Comparison of ENCODE assay signal across 10 cellular contexts in genomic region chr5:113050606-113051391, GRCh38.
DNase-seq lines count a peak whose midpoint lies in the region; ATAC-seq lines count a peak whose summit lies in the region.
"Had no signal": no experiment of that assay in that cellular context is flagged by ENCODE, and none has a peak within 500 bp of the region (broad histone marks: within the 10 kb centered on the region; RNA-seq: fewer than 3 reads in every experiment).

No MANE protein-coding gene starts in this region.

- H3K4me1 Mint-ChIP-seq in activated T-helper 17 cell treated with anti-CD3 and anti-CD28 coated beads, Interleukin-2, amount 50 U/mL, for 72 hours: peaks cover 7% of the 10 kb centered on the region
- H3K4me1 Mint-ChIP-seq in stimulated activated naive B cell treated with anti-CD40 and anti-IgM and Interleukin-4, amounts not matched to agents 10 μg/mL and 1 μg/mL and 100 μg/mL, for 72 hours: peaks cover 16 to 19% of the 10 kb centered on the region in 2 donors

- H3K4me3 ChIP-seq in subcutaneous abdominal adipose tissue (ENCODE audit: low read depth in 1 of 5, low read length in 5 of 5): no peak overlapping the region

- intact Hi-C loops in left cardiac atrium (cut with DNase I): no loop called here

- H3K27me3 ChIP-seq in subcutaneous abdominal adipose tissue (ENCODE audit: control insufficient read depth in 5 of 5, insufficient read depth in 4 of 5, low read length in 5 of 5): no peaks in the 10 kb centered on the region

- H3K36me3 Mint-ChIP-seq in activated T-helper 17 cell treated with anti-CD3 and anti-CD28 coated beads, Interleukin-2, amount 50 U/mL, for 72 hours (ENCODE audit: low read depth): no peaks in the 10 kb centered on the region
- H3K36me3 Mint-ChIP-seq in stimulated activated naive B cell treated with anti-CD40 and anti-IgM and Interleukin-4, amounts not matched to agents 10 μg/mL and 1 μg/mL and 100 μg/mL, for 72 hours: no peaks in the 10 kb centered on the region

- peak overlapping the region; percentile 71 for H3K27ac Mint-ChIP-seq in activated T-helper 17 cell treated with anti-CD3 and anti-CD28 coated beads, Interleukin-2, amount 50 U/mL, for 72 hours
- H3K27ac Mint-ChIP-seq in stimulated activated naive B cell treated with anti-CD40 and anti-IgM and Interleukin-4, amounts not matched to agents 10 μg/mL and 1 μg/mL and 100 μg/mL, for 72 hours: no peak overlapping the region
- H3K27ac Mint-ChIP-seq: CD4-positive, alpha-beta T cell had no signal

- peak overlapping the region; percentile 42 for H3K4me3 Mint-ChIP-seq in activated T-helper 17 cell treated with anti-CD3 and anti-CD28 coated beads, Interleukin-2, amount 50 U/mL, for 72 hours
- no peak overlapping the region for H3K4me3 Mint-ChIP-seq in stimulated activated naive B cell treated with anti-CD40 and anti-IgM and Interleukin-4, amounts not matched to agents 10 μg/mL and 1 μg/mL and 100 μg/mL, for 72 hours
- H3K4me3 Mint-ChIP-seq: CD4-positive, alpha-beta T cell had no signal

- no peaks in the 10 kb centered on the region for H3K9me3 Mint-ChIP-seq in activated T-helper 17 cell treated with anti-CD3 and anti-CD28 coated beads, Interleukin-2, amount 50 U/mL, for 72 hours
- no peaks in the 10 kb centered on the region for H3K9me3 Mint-ChIP-seq in stimulated activated naive B cell treated with anti-CD40 and anti-IgM and Interleukin-4, amounts not matched to agents 10 μg/mL and 1 μg/mL and 100 μg/mL, for 72 hours
- H3K9me3 Mint-ChIP-seq: CD4-positive, alpha-beta T cell had no signal

- peak; percentile 15 for DNase-seq in activated T-cell treated with anti-CD3 and anti-CD28 coated beads for 48 hours (ENCODE audit: low read depth)
- no peak for DNase-seq in activated T-cell treated with anti-CD3 and anti-CD28 coated beads for 4 hours
- DNase-seq in left cardiac atrium: no peak
- no peak for DNase-seq in stimulated activated naive B cell treated with anti-CD40 and anti-IgM and Interleukin-4, amounts not matched to agents 10 μg/mL and 1 μg/mL and 100 μg/mL, for 72 hours
- DNase-seq in NCI-H524 (lab: John Stamatoyannopoulos, UW): no peak
- DNase-seq: CD4-positive, alpha-beta T cell; NCI-H146 had no signal

- no peaks in the 10 kb centered on the region for H3K9me3 ChIP-seq in subcutaneous abdominal adipose tissue (ENCODE audit: control insufficient read depth in 5 of 5, low read length in 5 of 5)

- peaks cover 0 to 59% (median 54%) of the 10 kb centered on the region in 5 donors for H3K36me3 ChIP-seq in subcutaneous abdominal adipose tissue (ENCODE audit: control insufficient read depth in 5 of 5, insufficient read depth in 5 of 5, low read length in 5 of 5)

- no peaks in the 10 kb centered on the region for H3K27me3 Mint-ChIP-seq in activated T-helper 17 cell treated with anti-CD3 and anti-CD28 coated beads, Interleukin-2, amount 50 U/mL, for 72 hours
- no peaks in the 10 kb centered on the region for H3K27me3 Mint-ChIP-seq in stimulated activated naive B cell treated with anti-CD40 and anti-IgM and Interleukin-4, amounts not matched to agents 10 μg/mL and 1 μg/mL and 100 μg/mL, for 72 hours
- H3K27me3 Mint-ChIP-seq: CD4-positive, alpha-beta T cell had no signal

- peak overlapping the region; percentile 41 for H3K27ac ChIP-seq in subcutaneous abdominal adipose tissue (ENCODE audit: low read depth, low read length)

- peak; percentile 94 for ATAC-seq in activated T-helper 17 cell treated with anti-CD3 and anti-CD28 coated beads, Interleukin-2, amount 50 U/mL, for 72 hours (replicated peaks)
- ATAC-seq in left cardiac atrium (peak; percentile 35 to 58), GM19035 (IDR thresholded peaks at IDR 0.05; ENCODE audit: unreplicated experiment) (no peak)
- no peak for ATAC-seq in stimulated activated naive B cell treated with anti-CD40 and anti-IgM and Interleukin-4, amounts not matched to agents 10 μg/mL and 1 μg/mL and 100 μg/mL, for 72 hours (replicated peaks)

- peak overlapping the region in 1 of 5 donors; percentile 12 for H3K9ac ChIP-seq in subcutaneous abdominal adipose tissue (ENCODE audit: low read length in 5 of 5)

- peaks cover 3 to 35% (median 10%) of the 10 kb centered on the region in 5 donors for H3K4me1 ChIP-seq in subcutaneous abdominal adipose tissue (ENCODE audit: control insufficient read depth in 5 of 5, insufficient read depth in 5 of 5, low read length in 5 of 5)

Comparison
In these comparisons a context has a peak if more than half of its experiments do, and no peak if none do; other contexts are left out.
1. ATAC-seq: peak in activated T-helper 17 cell treated with anti-CD3 and anti-CD28 coated beads, Interleukin-2, amount 50 U/mL, for 72 hours (single experiment) and left cardiac atrium (2 of 2); none in stimulated activated naive B cell treated with anti-CD40 and anti-IgM and Interleukin-4, amounts not matched to agents 10 μg/mL and 1 μg/mL and 100 μg/mL, for 72 hours (0 of 2) and GM19035 (single experiment).